Comparison of ENCODE assay signal across 15 cellular contexts in genomic region chr4:10606483-10607155, GRCh38.
"Had no signal": no experiment of that assay in that cellular context is flagged by ENCODE, and none has a peak within 500 bp of the region (broad histone marks: within the 10 kb centered on the region; RNA-seq: fewer than 3 reads in every experiment).

No MANE protein-coding gene starts in this region.

- H3K27ac ChIP-seq: gastroesophageal sphincter, heart right ventricle, spleen, thoracic aorta, upper lobe of right lung had no signal

- H3K27me3 ChIP-seq: gastroesophageal sphincter, heart right ventricle, spleen, upper lobe of right lung had no signal

- H3K9me3 ChIP-seq: gastroesophageal sphincter, heart right ventricle, spleen, thoracic aorta, upper lobe of right lung had no signal

- ATAC-seq: activated CD4-positive, CD25-positive, alpha-beta regulatory T cell treated with anti-CD3 and anti-CD28 coated beads, Interleukin-2, amount 50 U/mL, for 24 hours; activated CD8-positive, alpha-beta T cell treated with anti-CD3 and anti-CD28 coated beads, Interleukin-2, amount 10 ng/mL, durations not matched to agents 7 days and 5 days; activated naive CD8-positive, alpha-beta T cell treated with anti-CD3 and anti-CD28 coated beads, Interleukin-2, amount 50 U/mL, for 24 hours; gastroesophageal sphincter; heart right ventricle; sciatic nerve; stimulated activated naive B cell treated with anti-CD40 and anti-IgM and Interleukin-4, amounts not matched to agents 10 μg/mL and 1 μg/mL and 100 μg/mL, for 72 hours; upper lobe of right lung had no signal

- H3K4me3 ChIP-seq: gastroesophageal sphincter, heart right ventricle, spleen, thoracic aorta, upper lobe of right lung had no signal

- H3K36me3 ChIP-seq: gastroesophageal sphincter, heart right ventricle, spleen, thoracic aorta, upper lobe of right lung had no signal

- DNase-seq: activated CD4-positive, alpha-beta T cell treated with anti-CD3 and anti-CD28 coated beads, Interleukin-2, amount 10 ng/mL, durations not matched to agents 7 days and 5 days; activated CD8-positive, alpha-beta T cell treated with anti-CD3 and anti-CD28 coated beads, Interleukin-2, amount 10 ng/mL, durations not matched to agents 7 days and 5 days; activated naive CD4-positive, alpha-beta T cell treated with anti-CD3 and anti-CD28 coated beads, Interleukin-2, amount 10 ng/mL, durations not matched to agents 7 days and 5 days; activated naive CD8-positive, alpha-beta T cell treated with anti-CD3 and anti-CD28 coated beads, Interleukin-2, amount 50 U/mL, for 24 hours; activated T-cell treated with anti-CD3 and anti-CD28 coated beads, Interleukin-2, amount 50 U/mL, for 24 hours; anterior cingulate cortex; effector CD8-positive, alpha-beta T cell; heart right ventricle; spleen; stimulated activated naive B cell treated with anti-CD40 and anti-IgM and Interleukin-4, amounts not matched to agents 10 μg/mL and 1 μg/mL and 100 μg/mL, for 72 hours; upper lobe of right lung had no signal

- H3K4me1 ChIP-seq: gastroesophageal sphincter, heart right ventricle, spleen, upper lobe of right lung had no signal
